In genomic region chr10:132028706-132029105, GRCh38 we compare ENCODE assay signal across 26 cellular contexts. TPM values are rescaled to one million over a fixed set of nuclear protein-coding genes. Genes with fewer than 3 reads are reported as not detected.
"Had no signal": no experiment of that assay in that cellular context is flagged by ENCODE, and none has a peak within 500 bp of the region (broad histone marks: within the 10 kb centered on the region; RNA-seq: fewer than 3 reads in every experiment).

No MANE protein-coding gene starts in this region.

- H3K27ac ChIP-seq: lower lobe of right lung, neural progenitor cell, neutrophil, ovary, right atrium auricular region, right lobe of liver, stomach, testis, thyroid gland, transverse colon, upper lobe of left lung, vagina had no signal

- H3K9me3 ChIP-seq: lower lobe of right lung, neutrophil, ovary, right atrium auricular region, right lobe of liver, stomach, testis, thyroid gland, transverse colon, upper lobe of left lung, vagina had no signal

- H3K4me3 ChIP-seq: lower lobe of right lung, neural progenitor cell, ovary, right atrium auricular region, right lobe of liver, smooth muscle cell, stomach, testis, thyroid gland, transverse colon, upper lobe of left lung, vagina had no signal

- H3K4me1 ChIP-seq: neural progenitor cell, right lobe of liver, testis, transverse colon had no signal

- H3K36me3 ChIP-seq: lower lobe of right lung, neural progenitor cell, neutrophil, ovary, right atrium auricular region, right lobe of liver, stomach, thyroid gland, transverse colon, upper lobe of left lung, vagina had no signal

- DNase-seq: hypothalamus; immature natural killer cell; islet precursor cell; kidney glomerular epithelial cell; left cardiac atrium; lower lobe of right lung; mammary epithelial cell; mesenchymal stem cell; naive thymus-derived CD8-positive, alpha-beta T cell; occipital lobe; ovary; right lobe of liver; stimulated activated CD4-positive, alpha-beta T cell treated with anti-CD3 and anti-CD28 coated beads, Interleukin-1b, Interleukin-23, amount 100 ng/mL, for 48 hours; stimulated activated CD4-positive, alpha-beta T cell treated with anti-CD3 and anti-CD28 coated beads, Interleukin-2, amount 100 ng/mL, for 48 hours; stimulated activated naive B cell treated with anti-CD40 and anti-IgM and Interleukin-4, amounts not matched to agents 10 μg/mL and 1 μg/mL and 100 μg/mL, for 72 hours; stimulated activated naive CD8-positive, alpha-beta T cell treated with anti-CD3 and anti-CD28 coated beads, Interleukin-15, Interleukin-2, amounts not matched to agents 100 U/mL and 50 U/mL, for 24 hours; stomach; testis; thyroid gland; transverse colon; upper lobe of left lung had no signal

- H3K9ac ChIP-seq: neural progenitor cell had no signal

- H3K4me2 ChIP-seq: neural progenitor cell, smooth muscle cell had no signal

- H3K27me3 ChIP-seq: ovary, right atrium auricular region, right lobe of liver, testis, thyroid gland, vagina had no signal

RNA-seq across cellular contexts. Expression of gene JAKMIP3, which starts 37.0 kb away (rescaled TPM):
- total RNA-seq: smooth muscle cell had no signal
- polyA plus RNA-seq: immature natural killer cell had no signal
